In the genomic region with DNA sequence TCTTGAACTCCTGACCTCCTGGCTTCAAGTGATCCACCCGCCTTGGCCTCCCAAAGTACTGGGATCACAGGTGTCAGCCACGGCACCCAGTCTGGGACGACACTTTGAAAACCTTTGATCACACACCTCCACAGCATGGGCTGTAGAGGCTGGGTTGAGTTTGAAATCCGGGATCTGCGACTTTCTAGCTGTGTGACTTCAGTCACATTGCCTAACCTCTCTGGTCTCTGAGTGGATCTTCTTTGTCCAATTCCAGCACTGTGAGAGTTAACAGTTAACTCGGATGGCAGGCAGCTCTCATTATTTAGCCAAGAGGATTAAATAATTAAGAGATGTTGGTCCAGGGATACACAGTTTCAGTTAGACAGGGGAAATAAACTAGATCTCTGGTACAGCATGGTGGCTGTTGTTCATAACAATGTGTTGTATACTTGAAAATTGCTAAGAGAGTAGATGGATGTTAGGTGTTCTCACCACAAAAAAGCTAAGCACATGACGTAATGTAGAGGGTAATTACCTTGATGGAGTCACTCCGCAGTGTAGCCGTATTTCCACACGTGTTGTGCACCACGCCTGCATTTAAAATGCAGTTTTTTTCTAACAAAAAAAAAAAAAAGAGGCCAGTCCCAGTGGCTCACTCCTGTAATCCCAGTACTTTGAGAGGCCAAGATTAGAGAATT, we compare ENCODE assay signal across 17 cellular contexts. TPM values are rescaled to one million over a fixed set of nuclear protein-coding genes. Genes with fewer than 3 reads are reported as not detected.
DNase-seq lines count a peak whose midpoint lies in the region; ATAC-seq, FAIRE-seq and TF ChIP-seq lines count a peak whose summit lies in the region.
"Had no signal": no experiment of that assay in that cellular context is flagged by ENCODE, and none has a peak within 500 bp of the region (broad histone marks: within the 10 kb centered on the region; RNA-seq: fewer than 3 reads in every experiment).

No MANE protein-coding gene starts in this region.

- no peak for FAIRE-seq in HepG2 (lab: Jason Lieb, UNC)
- FAIRE-seq: GM18507, HTR-8/SVneo had no signal

- no peak for TF ChIP-seq CTCF in HepG2 (CRISPR knock-in tag; IDR thresholded peaks at IDR 0.05)
- TF ChIP-seq CTCF in right lobe of liver (IDR thresholded peaks at IDR 0.05) = no peak
- TF ChIP-seq CTCF in chondrocyte (IDR thresholded peaks at IDR 0.05) = no peak
- no peak for TF ChIP-seq CTCF in HFFc6 (IDR thresholded peaks at IDR 0.05)
- TF ChIP-seq CTCF in brain microvascular endothelial cell (IDR thresholded peaks at IDR 0.05; ENCODE audit: low read depth, low read length, missing control alignments) = no peak

- no TSS peak for BruUV-seq in HepG2 (replicated peaks; lab: Mats Ljungman, UMichigan)

- WGBS in HepG2 (ENCODE audit: low lambda C conversion rate) = 30% methylated on average over 10 of the region's 11 CpGs
- WGBS in right lobe of liver (ENCODE audit: insufficient coverage, low coverage, low lambda C conversion rate, missing lambda C conversion rate) = 63% methylated on average over 8 of the region's 11 CpGs

- H3K9me3 Mint-ChIP-seq in chondrocyte (ENCODE audit: low read depth) (no peaks in the 10 kb centered on the region), HFFc6 (peaks cover 8% of the 10 kb centered on the region; the same call in 1 of the 2 replicates)
- H3K9me3 Mint-ChIP-seq: GM23338 had no signal

- H3K9me3 ChIP-seq in HepG2 (ENCODE audit: low read length) (no peaks in the 10 kb centered on the region), right lobe of liver (no peaks in the 10 kb centered on the region)
- H3K9me3 ChIP-seq: BLaER1, Caco-2, HAP-1 had no signal

- H3K4me3 Mint-ChIP-seq in chondrocyte (ENCODE audit: unreplicated experiment) (no peak overlapping the region), HFFc6 (no peak overlapping the region)
- H3K4me3 Mint-ChIP-seq: CD8-positive, alpha-beta memory T cell; GM23338 had no signal

- H3K9ac ChIP-seq in HepG2 (ENCODE audit: insufficient read depth, low read depth, low read length) = no peak overlapping the region
- H3K9ac ChIP-seq: BLaER1 had no signal

- TF ChIP-seq EP300 in HepG2 (IDR thresholded peaks at IDR 0.05; ENCODE audit: low read depth in 2 of 2, low read length in 2 of 2) (no peak), HepG2 (CRISPR knock-in tag; IDR thresholded peaks at IDR 0.05; ENCODE audit: borderline replicate concordance) (no peak)

- no peaks in the 10 kb centered on the region for H3K79me2 ChIP-seq in HepG2 (ENCODE audit: insufficient read depth, low read length)

- intact Hi-C loops in HepG2 (cut with micrococcal nuclease; ENCODE audit: unreplicated experiment) = no loop called here
- intact Hi-C loops in right lobe of liver (cut with DNase I) = loop anchor here in 1 of 2 donors (10.0 kb wide), 2 partner anchors 73 to 103 kb away; no protein-coding TSS in a partner anchor

- H3K4me1 Mint-ChIP-seq in chondrocyte (ENCODE audit: low read depth) (no peaks in the 10 kb centered on the region), HFFc6 (ENCODE audit: low read depth) (no peaks in the 10 kb centered on the region)
- H3K4me1 Mint-ChIP-seq: CD8-positive, alpha-beta memory T cell had no signal

- in situ Hi-C loops in HepG2 (cut with HindIII; ENCODE audit: extremely low pct_ligation_motif_present, low pct_unique_long_range_greater_than_20kb) = no loop called here
- in situ Hi-C loops in brain microvascular endothelial cell (cut with HindIII; ENCODE audit: low pct_ligation_motif_present, low sequenced_read_pairs) = no loop called here

- H3K4me1 ChIP-seq in HepG2 (ENCODE audit: insufficient read depth, low read length) (peaks cover 20% of the 10 kb centered on the region; the same call in 1 of the 2 replicates), right lobe of liver (peaks cover 0 to 8% (median 0%) of the 10 kb centered on the region in 4 donors)
- H3K4me1 ChIP-seq: Caco-2, HAP-1 had no signal

- no peak for TF ChIP-seq POLR2A in HepG2 (IDR thresholded peaks at IDR 0.05; ENCODE audit: insufficient read depth in 1 of 2, low read depth in 2 of 2, low read length in 2 of 2)
- no peak for TF ChIP-seq POLR2A in right lobe of liver (IDR thresholded peaks at IDR 0.05)

- H3K27ac ChIP-seq in HepG2 (ENCODE audit: extremely low read length, insufficient read depth, low read length) (no peak overlapping the region), right lobe of liver (no peak overlapping the region), brain microvascular endothelial cell (no peak overlapping the region)
- H3K27ac ChIP-seq: 22Rv1, BLaER1 had no signal

- ATAC-seq in HepG2 = no peak
- no peak for ATAC-seq in right lobe of liver
- ATAC-seq: GM23338 had no signal

- H3K4me3 ChIP-seq in HepG2 (replicated peaks in 1 of 3; ENCODE audit: insufficient read depth in 1 of 3, low read depth in 2 of 3, low read length in 3 of 3) (no peak overlapping the region), right lobe of liver (no peak overlapping the region), brain microvascular endothelial cell (ENCODE audit: low read depth, low read length) (no peak overlapping the region)
- H3K4me3 ChIP-seq: BLaER1, GM23338, HAP-1 had no signal

- no peak overlapping the region for H3K4me2 ChIP-seq in HepG2 (ENCODE audit: low read depth, low read length)
- H3K4me2 ChIP-seq: GM23338 had no signal

- peaks cover 0 to 16% of the 10 kb centered on the region in 2 experiments; a peak in 3 of 5 replicates for H3K27me3 ChIP-seq in HepG2 (ENCODE audit: control insufficient read depth in 1 of 2, insufficient read depth in 2 of 2, low read length in 2 of 2)
- H3K27me3 ChIP-seq in right lobe of liver = no peaks in the 10 kb centered on the region
- no peaks in the 10 kb centered on the region for H3K27me3 ChIP-seq in brain microvascular endothelial cell (replicated peaks)
- H3K27me3 ChIP-seq: BLaER1 had no signal

- POLR2A ChIA-PET in HepG2 (lab: Yijun Ruan, JAX) = no interaction called here

- H3K36me3 ChIP-seq in HepG2 (replicated peaks in 1 of 2; ENCODE audit: control insufficient read depth in 1 of 2, insufficient read depth in 2 of 2, low read length in 2 of 2) (no peaks in the 10 kb centered on the region), right lobe of liver (no peaks in the 10 kb centered on the region), brain microvascular endothelial cell (replicated peaks) (no peaks in the 10 kb centered on the region)
- H3K36me3 ChIP-seq: BLaER1, HAP-1 had no signal

- no peaks in the 10 kb centered on the region for H4K20me1 ChIP-seq in HepG2 (ENCODE audit: insufficient read depth, low read length)
- H4K20me1 ChIP-seq: BLaER1 had no signal

- H3K27ac Mint-ChIP-seq in chondrocyte (ENCODE audit: unreplicated experiment) = no peak overlapping the region
- H3K27ac Mint-ChIP-seq in HFFc6 = no peak overlapping the region
- H3K27ac Mint-ChIP-seq: GM23338 had no signal

- peak; percentile 46 for DNase-seq in DMS53 (lab: John Stamatoyannopoulos, UW)
- no peak for DNase-seq in DMS53 treated with DMSO at 0.1 percent for 48 hours (lab: John Stamatoyannopoulos, UW; ENCODE audit: unreplicated experiment)
- no peak for DNase-seq in HepG2 (ENCODE audit: low spot score)
- no peak for DNase-seq in right lobe of liver
- DNase-seq in chondrocyte (ENCODE audit: low spot score) = peak; percentile 35
- DNase-seq in HFFc6 = no peak
- DNase-seq in brain microvascular endothelial cell = no peak
- DNase-seq: AML-193; Caco-2; CD8-positive, alpha-beta memory T cell had no signal

- CTCF ChIA-PET in HepG2 (lab: Yijun Ruan, JAX; ENCODE audit: low intra/inter-chr PET ratio, low total read pairs) = no interaction called here

- H2AFZ ChIP-seq in HepG2 (ENCODE audit: low read length) = no peak overlapping the region
- H2AFZ ChIP-seq: GM23338 had no signal

- TF ChIP-seq RAD21 in HepG2 (CRISPR knock-in tag; IDR thresholded peaks at IDR 0.05) = no peak

- H3K36me3 Mint-ChIP-seq in chondrocyte (ENCODE audit: low read depth) (no peaks in the 10 kb centered on the region), HFFc6 (ENCODE audit: low read depth) (no peaks in the 10 kb centered on the region)
- H3K36me3 Mint-ChIP-seq: CD8-positive, alpha-beta memory T cell had no signal

- peaks cover 13% of the 10 kb centered on the region for H3K27me3 Mint-ChIP-seq in chondrocyte (ENCODE audit: low read depth)
- H3K27me3 Mint-ChIP-seq in HFFc6 (ENCODE audit: insufficient read depth) = peaks cover 12% of the 10 kb centered on the region

RNA-seq across cellular contexts. Expression of gene GALP, which starts 1.9 kb away (rescaled TPM):
- total RNA-seq in HepG2 (2016; rRNA removed; fragmentation: Illumina TruSeq; extraction: Trizol) = not detected in 2 replicates
- total RNA-seq in HepG2 (2016; cell fraction: cytosol; rRNA removed; fragmentation: Illumina TruSeq; extraction: Trizol; ENCODE audit: low read depth) = not detected in 2 replicates
- total RNA-seq in HepG2 (2016; cell fraction: insoluble cytoplasmic fraction; rRNA removed; fragmentation: Illumina TruSeq; extraction: Trizol) = not detected in 2 replicates
- total RNA-seq in HepG2 (2016; cell fraction: membrane; rRNA removed; fragmentation: Illumina TruSeq; extraction: Trizol) = not detected in 2 replicates
- not detected in 2 replicates for total RNA-seq in HepG2 (2016; cell fraction: nucleus; rRNA removed; fragmentation: Illumina TruSeq; extraction: Trizol)
- polyA plus RNA-seq in HepG2 (2011; rRNA removed) = not detected in 2 replicates
- not detected in 2 replicates for polyA plus RNA-seq in HepG2 (2011; cell fraction: cytosol; rRNA removed)
- not detected in 2 replicates for polyA plus RNA-seq in HepG2 (2011; cell fraction: nucleus; rRNA removed)
- not detected in 2 replicates for polyA plus RNA-seq in HepG2 (2012)
- polyA plus RNA-seq in HepG2 (2016; cell fraction: cytosol; fragmentation: Illumina TruSeq; extraction: Trizol; ENCODE audit: low read depth) = not detected in 2 replicates
- polyA plus RNA-seq in HepG2 (2016; cell fraction: insoluble cytoplasmic fraction; fragmentation: Illumina TruSeq; extraction: Trizol; ENCODE audit: low read depth) = not detected in 2 replicates
- polyA plus RNA-seq in HepG2 (2016; cell fraction: membrane; fragmentation: Illumina TruSeq; extraction: Trizol; ENCODE audit: low read depth) = not detected in 2 replicates
- not detected in 2 replicates for polyA plus RNA-seq in HepG2 (2016; cell fraction: nucleus; fragmentation: Illumina TruSeq; extraction: Trizol; ENCODE audit: insufficient read depth, low read depth)
- polyA minus RNA-seq in HepG2 (2011; rRNA and poly(A)+ RNA removed; ENCODE audit: low replicate concordance) = not detected in 2 replicates
- polyA minus RNA-seq in HepG2 (2011; cell fraction: cytosol; rRNA and poly(A)+ RNA removed) = not detected in 2 replicates
- polyA minus RNA-seq in HepG2 (2011; cell fraction: nucleus; rRNA and poly(A)+ RNA removed) = not detected in 2 replicates
- total RNA-seq in right lobe of liver = under 1 TPM in 2 of 6 experiments, not detected in 4; 0.42 to 0.46 TPM
- total RNA-seq in chondrocyte = not detected in 3 replicates
- total RNA-seq in HFFc6 (2021; fragmentation: NEBNext Ultra II Directional; extraction: Animal tissue kit (Norgen Biotek cat#: 25700)) = not detected
- total RNA-seq: Caco-2; CD8-positive, alpha-beta memory T cell; Daoy; GM23338 had no signal
- polyA plus RNA-seq: CD8-positive, alpha-beta memory T cell; GM23338 had no signal

RNA-seq across cellular contexts. Expression of gene ZSCAN5B, which starts 19.9 kb away (rescaled TPM):
- not detected in 2 replicates for total RNA-seq in HepG2 (2016; rRNA removed; fragmentation: Illumina TruSeq; extraction: Trizol)
- not detected in 2 replicates for total RNA-seq in HepG2 (2016; cell fraction: cytosol; rRNA removed; fragmentation: Illumina TruSeq; extraction: Trizol; ENCODE audit: low read depth)
- total RNA-seq in HepG2 (2016; cell fraction: insoluble cytoplasmic fraction; rRNA removed; fragmentation: Illumina TruSeq; extraction: Trizol) = not detected in 2 replicates
- not detected in 2 replicates for total RNA-seq in HepG2 (2016; cell fraction: membrane; rRNA removed; fragmentation: Illumina TruSeq; extraction: Trizol)
- total RNA-seq in HepG2 (2016; cell fraction: nucleus; rRNA removed; fragmentation: Illumina TruSeq; extraction: Trizol) = not detected in 2 replicates
- not detected in 2 replicates for polyA plus RNA-seq in HepG2 (2011; rRNA removed)
- polyA plus RNA-seq in HepG2 (2011; cell fraction: cytosol; rRNA removed) = 0.05 TPM in 1 of 2 replicates, not detected in the other
- not detected in 2 replicates for polyA plus RNA-seq in HepG2 (2011; cell fraction: nucleus; rRNA removed)
- polyA plus RNA-seq in HepG2 (2012) = not detected in 2 replicates
- polyA plus RNA-seq in HepG2 (2016; cell fraction: cytosol; fragmentation: Illumina TruSeq; extraction: Trizol; ENCODE audit: low read depth) = 0.06 TPM in 1 of 2 replicates, not detected in the other
- polyA plus RNA-seq in HepG2 (2016; cell fraction: insoluble cytoplasmic fraction; fragmentation: Illumina TruSeq; extraction: Trizol; ENCODE audit: low read depth) = not detected in 2 replicates
- not detected in 2 replicates for polyA plus RNA-seq in HepG2 (2016; cell fraction: membrane; fragmentation: Illumina TruSeq; extraction: Trizol; ENCODE audit: low read depth)
- polyA plus RNA-seq in HepG2 (2016; cell fraction: nucleus; fragmentation: Illumina TruSeq; extraction: Trizol; ENCODE audit: insufficient read depth, low read depth) = not detected in 2 replicates
- polyA minus RNA-seq in HepG2 (2011; rRNA and poly(A)+ RNA removed; ENCODE audit: low replicate concordance) = 0.32 TPM in 1 of 2 replicates, not detected in the other
- polyA minus RNA-seq in HepG2 (2011; cell fraction: cytosol; rRNA and poly(A)+ RNA removed) = not detected in 2 replicates
- not detected in 2 replicates for polyA minus RNA-seq in HepG2 (2011; cell fraction: nucleus; rRNA and poly(A)+ RNA removed)
- total RNA-seq in right lobe of liver = not detected
- not detected in 3 replicates for total RNA-seq in chondrocyte
- under 1 TPM in 1 of 6 experiments, not detected in 5; 0.12 TPM for total RNA-seq in HFFc6 (2021; fragmentation: NEBNext Ultra II Directional; extraction: Animal tissue kit (Norgen Biotek cat#: 25700))
- total RNA-seq: Caco-2; CD8-positive, alpha-beta memory T cell; Daoy had no signal
- polyA plus RNA-seq: CD8-positive, alpha-beta memory T cell; GM23338 had no signal

RNA-seq across cellular contexts. Expression of gene ZSCAN5C, which starts 24.4 kb away (rescaled TPM):
- not detected in 2 replicates for total RNA-seq in HepG2 (2016; rRNA removed; fragmentation: Illumina TruSeq; extraction: Trizol)
- not detected in 2 replicates for total RNA-seq in HepG2 (2016; cell fraction: cytosol; rRNA removed; fragmentation: Illumina TruSeq; extraction: Trizol; ENCODE audit: low read depth)
- total RNA-seq in HepG2 (2016; cell fraction: insoluble cytoplasmic fraction; rRNA removed; fragmentation: Illumina TruSeq; extraction: Trizol) = not detected in 2 replicates
- total RNA-seq in HepG2 (2016; cell fraction: membrane; rRNA removed; fragmentation: Illumina TruSeq; extraction: Trizol) = not detected in 2 replicates
- not detected in 2 replicates for total RNA-seq in HepG2 (2016; cell fraction: nucleus; rRNA removed; fragmentation: Illumina TruSeq; extraction: Trizol)
- not detected in 2 replicates for polyA plus RNA-seq in HepG2 (2011; rRNA removed)
- not detected in 2 replicates for polyA plus RNA-seq in HepG2 (2011; cell fraction: cytosol; rRNA removed)
- polyA plus RNA-seq in HepG2 (2011; cell fraction: nucleus; rRNA removed) = not detected in 2 replicates
- polyA plus RNA-seq in HepG2 (2012) = not detected in 2 replicates
- polyA plus RNA-seq in HepG2 (2016; cell fraction: cytosol; fragmentation: Illumina TruSeq; extraction: Trizol; ENCODE audit: low read depth) = not detected in 2 replicates
- polyA plus RNA-seq in HepG2 (2016; cell fraction: insoluble cytoplasmic fraction; fragmentation: Illumina TruSeq; extraction: Trizol; ENCODE audit: low read depth) = not detected in 2 replicates
- not detected in 2 replicates for polyA plus RNA-seq in HepG2 (2016; cell fraction: membrane; fragmentation: Illumina TruSeq; extraction: Trizol; ENCODE audit: low read depth)
- polyA plus RNA-seq in HepG2 (2016; cell fraction: nucleus; fragmentation: Illumina TruSeq; extraction: Trizol; ENCODE audit: insufficient read depth, low read depth) = not detected in 2 replicates
- not detected in 2 replicates for polyA minus RNA-seq in HepG2 (2011; rRNA and poly(A)+ RNA removed; ENCODE audit: low replicate concordance)
- polyA minus RNA-seq in HepG2 (2011; cell fraction: cytosol; rRNA and poly(A)+ RNA removed) = not detected in 2 replicates
- polyA minus RNA-seq in HepG2 (2011; cell fraction: nucleus; rRNA and poly(A)+ RNA removed) = not detected in 2 replicates
- not detected for total RNA-seq in right lobe of liver
- total RNA-seq in chondrocyte = not detected in 3 replicates
- not detected for total RNA-seq in HFFc6 (2021; fragmentation: NEBNext Ultra II Directional; extraction: Animal tissue kit (Norgen Biotek cat#: 25700))
- total RNA-seq: Caco-2; CD8-positive, alpha-beta memory T cell; Daoy; GM23338 had no signal
- polyA plus RNA-seq: CD8-positive, alpha-beta memory T cell; GM23338 had no signal

RNA-seq across cellular contexts. Expression of gene ZNF444, which starts 36.6 kb away (rescaled TPM):
- total RNA-seq in HepG2 (2016; rRNA removed; fragmentation: Illumina TruSeq; extraction: Trizol) (24.4 and 30.3 TPM in 2 replicates), right lobe of liver (10 to 100 TPM; 23.2 to 38.4 (median 30.8) TPM), chondrocyte (30.4 to 33.1 TPM (median 31.5 TPM) in 3 replicates)
- total RNA-seq in HepG2 (2016; cell fraction: cytosol; rRNA removed; fragmentation: Illumina TruSeq; extraction: Trizol; ENCODE audit: low read depth) = 8.7 and 10.7 TPM in 2 replicates
- total RNA-seq in HepG2 (2016; cell fraction: insoluble cytoplasmic fraction; rRNA removed; fragmentation: Illumina TruSeq; extraction: Trizol) = 24.3 and 28.9 TPM in 2 replicates
- total RNA-seq in HepG2 (2016; cell fraction: membrane; rRNA removed; fragmentation: Illumina TruSeq; extraction: Trizol) = 18.5 and 19.0 TPM in 2 replicates
- total RNA-seq in HepG2 (2016; cell fraction: nucleus; rRNA removed; fragmentation: Illumina TruSeq; extraction: Trizol) = 16.6 and 20.8 TPM in 2 replicates
- polyA plus RNA-seq in HepG2 (2011; rRNA removed) = 27.4 and 34.2 TPM in 2 replicates
- 26.3 and 39.4 TPM in 2 replicates for polyA plus RNA-seq in HepG2 (2011; cell fraction: cytosol; rRNA removed)
- polyA plus RNA-seq in HepG2 (2011; cell fraction: nucleus; rRNA removed) = 141 and 147 TPM in 2 replicates
- 31.4 and 36.8 TPM in 2 replicates for polyA plus RNA-seq in HepG2 (2012)
- polyA plus RNA-seq in HepG2 (2016; cell fraction: cytosol; fragmentation: Illumina TruSeq; extraction: Trizol; ENCODE audit: low read depth) = 9.9 and 10.2 TPM in 2 replicates
- 35.6 and 37.8 TPM in 2 replicates for polyA plus RNA-seq in HepG2 (2016; cell fraction: insoluble cytoplasmic fraction; fragmentation: Illumina TruSeq; extraction: Trizol; ENCODE audit: low read depth)
- polyA plus RNA-seq in HepG2 (2016; cell fraction: membrane; fragmentation: Illumina TruSeq; extraction: Trizol; ENCODE audit: low read depth) = 15.1 and 15.7 TPM in 2 replicates
- polyA plus RNA-seq in HepG2 (2016; cell fraction: nucleus; fragmentation: Illumina TruSeq; extraction: Trizol; ENCODE audit: insufficient read depth, low read depth) = 59.4 and 67.1 TPM in 2 replicates
- polyA minus RNA-seq in HepG2 (2011; rRNA and poly(A)+ RNA removed; ENCODE audit: low replicate concordance) = 7.0 and 28.3 TPM in 2 replicates
- 15.8 and 20.3 TPM in 2 replicates for polyA minus RNA-seq in HepG2 (2011; cell fraction: cytosol; rRNA and poly(A)+ RNA removed)
- polyA minus RNA-seq in HepG2 (2011; cell fraction: nucleus; rRNA and poly(A)+ RNA removed) = 11.1 and 17.4 TPM in 2 replicates
- total RNA-seq in HFFc6 (2021; fragmentation: NEBNext Ultra II Directional; extraction: Animal tissue kit (Norgen Biotek cat#: 25700)) = 10 to 100 TPM; 20.6 to 28.4 (median 22.5) TPM

RNA-seq across cellular contexts. Expression of gene ZNF787, which starts 56.6 kb away (rescaled TPM):
- total RNA-seq in HepG2 (2016; rRNA removed; fragmentation: Illumina TruSeq; extraction: Trizol) (35.6 and 42.8 TPM in 2 replicates), right lobe of liver (10 to 100 TPM; 15.8 to 26.0 (median 22.5) TPM), chondrocyte (22.4 to 26.6 TPM (median 26.5 TPM) in 3 replicates)
- total RNA-seq in HepG2 (2016; cell fraction: cytosol; rRNA removed; fragmentation: Illumina TruSeq; extraction: Trizol; ENCODE audit: low read depth) = 29.0 and 33.1 TPM in 2 replicates
- total RNA-seq in HepG2 (2016; cell fraction: insoluble cytoplasmic fraction; rRNA removed; fragmentation: Illumina TruSeq; extraction: Trizol) = 34.7 and 46.1 TPM in 2 replicates
- total RNA-seq in HepG2 (2016; cell fraction: membrane; rRNA removed; fragmentation: Illumina TruSeq; extraction: Trizol) = 62.2 and 73.5 TPM in 2 replicates
- total RNA-seq in HepG2 (2016; cell fraction: nucleus; rRNA removed; fragmentation: Illumina TruSeq; extraction: Trizol) = 17.6 and 21.2 TPM in 2 replicates
- polyA plus RNA-seq in HepG2 (2011; rRNA removed) = 15.1 and 23.1 TPM in 2 replicates
- polyA plus RNA-seq in HepG2 (2011; cell fraction: cytosol; rRNA removed) = 9.6 and 21.1 TPM in 2 replicates
- 24.0 and 30.1 TPM in 2 replicates for polyA plus RNA-seq in HepG2 (2011; cell fraction: nucleus; rRNA removed)
- polyA plus RNA-seq in HepG2 (2012) = 20.1 and 21.2 TPM in 2 replicates
- polyA plus RNA-seq in HepG2 (2016; cell fraction: cytosol; fragmentation: Illumina TruSeq; extraction: Trizol; ENCODE audit: low read depth) = 34.6 and 40.9 TPM in 2 replicates
- polyA plus RNA-seq in HepG2 (2016; cell fraction: insoluble cytoplasmic fraction; fragmentation: Illumina TruSeq; extraction: Trizol; ENCODE audit: low read depth) = 47.2 and 47.3 TPM in 2 replicates
- polyA plus RNA-seq in HepG2 (2016; cell fraction: membrane; fragmentation: Illumina TruSeq; extraction: Trizol; ENCODE audit: low read depth) = 55.5 and 74.3 TPM in 2 replicates
- polyA plus RNA-seq in HepG2 (2016; cell fraction: nucleus; fragmentation: Illumina TruSeq; extraction: Trizol; ENCODE audit: insufficient read depth, low read depth) = 38.1 and 41.9 TPM in 2 replicates
- polyA minus RNA-seq in HepG2 (2011; rRNA and poly(A)+ RNA removed; ENCODE audit: low replicate concordance) = 11.1 and 37.8 TPM in 2 replicates
- 24.6 and 29.7 TPM in 2 replicates for polyA minus RNA-seq in HepG2 (2011; cell fraction: cytosol; rRNA and poly(A)+ RNA removed)
- polyA minus RNA-seq in HepG2 (2011; cell fraction: nucleus; rRNA and poly(A)+ RNA removed) = 9.8 and 11.8 TPM in 2 replicates
- total RNA-seq in HFFc6 (2021; fragmentation: NEBNext Ultra II Directional; extraction: Animal tissue kit (Norgen Biotek cat#: 25700)) = 10 to 100 TPM; 28.5 to 31.5 (median 29.5) TPM

Comparison
In these comparisons a context has a peak if more than half of its experiments do, and no peak if none do; other contexts are left out.
1. DNase-seq: peak in DMS53 (single experiment) and chondrocyte (single experiment); none in DMS53 treated with DMSO at 0.1 percent for 48 hours (single experiment), HepG2 (single experiment), right lobe of liver (0 of 3), HFFc6 (single experiment) and brain microvascular endothelial cell (single experiment).